Comparison of ENCODE assay signal across 16 cellular contexts in the genomic region with DNA sequence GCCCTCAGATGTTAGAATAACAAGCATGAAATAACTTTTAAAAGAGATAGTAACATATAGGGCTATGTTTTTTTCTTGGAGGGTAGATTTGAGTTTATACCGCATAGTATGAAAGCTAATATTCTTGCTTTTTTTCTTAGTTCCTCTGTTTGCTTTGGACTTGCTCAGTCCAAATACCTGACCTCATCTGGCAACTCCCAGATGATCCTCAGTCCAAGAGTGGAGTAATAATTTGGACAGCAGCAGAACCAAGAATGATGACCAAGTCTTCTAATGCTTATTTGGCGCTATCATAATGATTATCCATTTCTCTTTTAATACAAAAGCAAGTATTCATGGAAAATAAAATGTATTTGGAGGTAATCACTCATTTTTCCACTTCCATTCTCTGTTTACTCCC. TPM values are rescaled to one million over a fixed set of nuclear protein-coding genes. Genes with fewer than 3 reads are reported as not detected.
A peak's percentile ranks its signal among the peaks of the same experiment; 100 is the strongest.
DNase-seq lines count a peak whose midpoint lies in the region; ATAC-seq and TF ChIP-seq lines count a peak whose summit lies in the region.
"Had no signal": no experiment of that assay in that cellular context is flagged by ENCODE, and none has a peak within 500 bp of the region (broad histone marks: within the 10 kb centered on the region; RNA-seq: fewer than 3 reads in every experiment).

No MANE protein-coding gene starts in this region.

- H3K27me3 ChIP-seq in right cardiac atrium (ENCODE audit: control insufficient read depth, insufficient read depth) (no peaks in the 10 kb centered on the region), thoracic aorta (replicated peaks; ENCODE audit: insufficient read depth) (no peaks in the 10 kb centered on the region)

- no peak for TF ChIP-seq CTCF in LNCaP clone FGC (IDR thresholded peaks at IDR 0.05; ENCODE audit: control insufficient read depth, extremely low read depth, insufficient read depth)
- no peak for TF ChIP-seq CTCF in thoracic aorta (IDR thresholded peaks at IDR 0.05)

- H3K27ac ChIP-seq in right cardiac atrium (ENCODE audit: low read length) = no peak overlapping the region
- H3K27ac ChIP-seq in thoracic aorta = peak overlapping the region; percentile 43 to 54

- H3K36me3 ChIP-seq in thoracic aorta = no peaks in the 10 kb centered on the region

- intact Hi-C loops in right cardiac atrium (cut with DNase I) = no loop called here

- DNase-seq in LNCaP clone FGC (ENCODE audit: low read depth) (peak; percentile 47), fibroblast of gingiva (ENCODE audit: low read depth) (peak; percentile 13), right cardiac atrium (peak in 1 of 3 donors; percentile 13), thoracic aorta (ENCODE audit: low spot score) (no peak), COR-L47 (lab: John Stamatoyannopoulos, UW) (no peak)
- no peak for DNase-seq in activated CD4-positive, alpha-beta T cell treated with anti-CD3 and anti-CD28 coated beads, Interleukin-2, amount 50 U/mL, for 1 hour
- DNase-seq: Calu3; CD4-positive, CD25-positive, alpha-beta regulatory T cell; HCEC 1CT; MV-4-11; NCI-H1417; NCI-H187 treated with DMSO at 0.1 percent for 48 hours; NCI-H446 treated with DMSO at 0.1 percent for 48 hours; NCI-H774 had no signal

- ATAC-seq in right cardiac atrium = peak; percentile 45 to 78
- ATAC-seq in thoracic aorta (ENCODE audit: insufficient number of reproducible peaks, low FRiP score, low read depth) = peak; percentile 59
- ATAC-seq in GM21576 (IDR thresholded peaks at IDR 0.05; ENCODE audit: unreplicated experiment) = no peak

- no peaks in the 10 kb centered on the region for H3K9me3 ChIP-seq in right cardiac atrium (ENCODE audit: control insufficient read depth, low read length)
- no peaks in the 10 kb centered on the region for H3K9me3 ChIP-seq in thoracic aorta

- H3K4me3 ChIP-seq in LNCaP clone FGC (ENCODE audit: low read depth, low read length) (no peak overlapping the region), right cardiac atrium (ENCODE audit: low read length) (no peak overlapping the region), thoracic aorta (peak overlapping the region; percentile 22)

- 66% methylated on average over 2 of the region's 2 CpGs for WGBS in right cardiac atrium

- H3K4me1 ChIP-seq in right cardiac atrium (ENCODE audit: control insufficient read depth, insufficient read depth, low read length) (no peaks in the 10 kb centered on the region), thoracic aorta (ENCODE audit: control insufficient read depth in 1 of 2, low read depth in 2 of 2) (peaks cover 21 to 24% of the 10 kb centered on the region in 2 donors)

RNA-seq across cellular contexts. Expression of gene GUCY2C, which starts 45.6 kb away (rescaled TPM):
- not detected for total RNA-seq in right cardiac atrium
- 0.02 TPM for polyA plus RNA-seq in right cardiac atrium
- under 1 TPM in 1 of 2 donors, not detected in 1; 0.14 TPM for total RNA-seq in thoracic aorta
- total RNA-seq: Calu3; CD4-positive, CD25-positive, alpha-beta regulatory T cell; HT1080 had no signal
- polyA plus RNA-seq: CD4-positive, CD25-positive, alpha-beta regulatory T cell had no signal

Comparison
In these comparisons a context has a peak if more than half of its experiments do, and no peak if none do; other contexts are left out.
1. DNase-seq: peak in LNCaP clone FGC (single experiment) and fibroblast of gingiva (single experiment); none in thoracic aorta (single experiment), activated CD4-positive, alpha-beta T cell treated with anti-CD3 and anti-CD28 coated beads, Interleukin-2, amount 50 U/mL, for 1 hour (single experiment) and COR-L47 (single experiment).